ENCODE assay signal across 31 cellular contexts in genomic region chr10:46048152-46048551, GRCh38. TPM values are rescaled to one million over a fixed set of nuclear protein-coding genes. Genes with fewer than 3 reads are reported as not detected.
DNase-seq lines count a peak whose midpoint lies in the region; ATAC-seq, FAIRE-seq and TF ChIP-seq lines count a peak whose summit lies in the region.
"Had no signal": no experiment of that assay in that cellular context is flagged by ENCODE, and none has a peak within 500 bp of the region (broad histone marks: within the 10 kb centered on the region; RNA-seq: fewer than 3 reads in every experiment).

No MANE protein-coding gene starts in this region.

- no peak overlapping the region for H3K23ac ChIP-seq in mesendoderm (ENCODE audit: low read length)

- no peak for FAIRE-seq in K562 (lab: Jason Lieb, UNC)
- FAIRE-seq: HTR-8/SVneo had no signal

- no peaks in the 10 kb centered on the region for H4K20me1 ChIP-seq in K562 (replicated peaks; ENCODE audit: control insufficient read depth, insufficient read depth, low read length)

- no TSS peak for BruUV-seq in K562 (replicated peaks; lab: Mats Ljungman, UMichigan)

- H3K9me1 ChIP-seq in K562 (ENCODE audit: control insufficient read depth, insufficient read depth, low read length): no peaks in the 10 kb centered on the region

- DNase-seq in NCI-H2171 (lab: John Stamatoyannopoulos, UW) (peak; percentile 19), K562 (ENCODE audit: extremely low read depth in 1 of 4, low spot score in 3 of 4) (no peak), mesendoderm (peak; percentile 88), NCI-H1105 (lab: John Stamatoyannopoulos, UW) (no peak)
- DNase-seq in activated effector memory CD4-positive, alpha-beta T cell treated with Interleukin-2 at 50 U/mL for 16 hours: no peak
- DNase-seq: activated B cell treated with CpG ODN at 0.5 μM for 24 hours; activated CD8-positive, alpha-beta memory T cell treated with anti-CD3 and anti-CD28 coated beads, Interleukin-2, amount 50 U/mL, for 4 hours; aorta; CD4-positive, alpha-beta T cell; GM23248; Karpas-422; NCI-H2107; NK-92 treated with Interleukin-12 subunit alpha and Interleukin-12 subunit beta, amount 100 ng/mL, for 24 hours; SHP77 treated with DMSO at 0.1 percent for 48 hours; sigmoid colon; stimulated activated naive CD4-positive, alpha-beta T cell treated with Interleukin-2 at 50 U/mL for 16 hours; SW 1271; T1000; testis had no signal

- H3K4me1 ChIP-seq in HEK293 (ENCODE audit: control insufficient read depth, insufficient read depth, low read length) (no peaks in the 10 kb centered on the region), K562 (replicated peaks in 1 of 2; ENCODE audit: control insufficient read depth in 2 of 2, insufficient read depth in 2 of 2, low read length in 2 of 2) (peaks cover 0 to 8% of the 10 kb centered on the region in 2 experiments; a peak in 4 of 5 replicates), mesendoderm (ENCODE audit: control insufficient read depth, low read depth, low read length) (peaks cover 22% of the 10 kb centered on the region)
- H3K4me1 ChIP-seq: sigmoid colon, testis had no signal

- no peak overlapping the region for H3K9ac ChIP-seq in K562 (ENCODE audit: insufficient read depth in 1 of 2, low read depth in 2 of 2, low read length in 2 of 2)
- no peak overlapping the region for H3K9ac ChIP-seq in mesendoderm (ENCODE audit: low read length)
- H3K9ac ChIP-seq: GM23248, neural progenitor cell had no signal

- H2BK5ac ChIP-seq in mesendoderm (ENCODE audit: low read length): no peak overlapping the region

- in situ Hi-C loops in K562 (cut with MboI): no loop called here

- POLR2A ChIA-PET in HEK293 (lab: Yijun Ruan, JAX) (no interaction called here), K562 (lab: Yijun Ruan, JAX) (interaction anchor here (0.7 to 2.1 kb wide), 4 partner anchors 12 to 42 kb away, joined by 3 to 11 read pairs (median 3); no protein-coding TSS in a partner anchor)

- intact Hi-C loops in K562 (cut with micrococcal nuclease): no loop called here

- TF ChIP-seq CTCF in HEK293 (tag by site-specific recombination; IDR thresholded peaks at IDR 0.05): no peak
- no peak for TF ChIP-seq CTCF in K562 (IDR thresholded peaks at IDR 0.05 in 2 of 3, conservative IDR thresholded peaks at IDR 0.05 in 1 of 3; ENCODE audit: insufficient read depth in 2 of 3, low read depth in 1 of 3, low read length in 3 of 3)

- H4K8ac ChIP-seq in mesendoderm (ENCODE audit: low read depth, low read length): no peak overlapping the region

- no peak overlapping the region for H2BK120ac ChIP-seq in mesendoderm (ENCODE audit: low read depth, low read length)

- ATAC-seq in K562: no peak
- no peak for ATAC-seq in GM21619 (IDR thresholded peaks at IDR 0.05; ENCODE audit: unreplicated experiment)
- ATAC-seq: Panc1 had no signal

- H3K9me3 ChIP-seq in HEK293 (ENCODE audit: control insufficient read depth, insufficient read depth, low read depth, low read length): no peaks in the 10 kb centered on the region
- no peaks in the 10 kb centered on the region for H3K9me3 ChIP-seq in K562 (replicated peaks; ENCODE audit: control insufficient read depth, insufficient read depth, low read depth, low read length)
- H3K9me3 ChIP-seq: sigmoid colon, testis had no signal

- TF ChIP-seq EP300 in K562 (IDR thresholded peaks at IDR 0.05; ENCODE audit: low read length): no peak

- no peaks in the 10 kb centered on the region for H3K27me3 ChIP-seq in K562 (ENCODE audit: control insufficient read depth in 2 of 2, insufficient read depth in 2 of 2, low read length in 2 of 2)
- no peaks in the 10 kb centered on the region for H3K27me3 ChIP-seq in mesendoderm (ENCODE audit: insufficient read depth, low read length, poor library complexity)
- H3K27me3 ChIP-seq: neural progenitor cell, testis had no signal

- H3K4me3 ChIP-seq in HEK293 (ENCODE audit: low read depth, low read length) (no peak overlapping the region), K562 (no peak overlapping the region), mesendoderm (ENCODE audit: low read length) (no peak overlapping the region)
- H3K4me3 ChIP-seq: GM23248, neural progenitor cell, sigmoid colon, testis had no signal

- no peak overlapping the region for H3K4ac ChIP-seq in mesendoderm (ENCODE audit: low read depth, low read length)

- no peak overlapping the region for H4K5ac ChIP-seq in mesendoderm (ENCODE audit: low read length)

- peak overlapping the region; percentile 80 for H3K56ac ChIP-seq in mesendoderm (ENCODE audit: low read length)

- H3K79me2 ChIP-seq in K562 (ENCODE audit: control insufficient read depth, insufficient read depth, low read length): no peaks in the 10 kb centered on the region
- H3K79me2 ChIP-seq in mesendoderm (ENCODE audit: control insufficient read depth, insufficient read depth, low read length): no peaks in the 10 kb centered on the region

- no peak for TF ChIP-seq RAD21 in K562 (CRISPR knock-in tag; conservative IDR thresholded peaks at IDR 0.05 in 1 of 2, IDR thresholded peaks at IDR 0.05 in 1 of 2)

- H3K4me2 ChIP-seq in K562 (ENCODE audit: insufficient read depth, low read length): no peak overlapping the region
- no peak overlapping the region for H3K4me2 ChIP-seq in mesendoderm (ENCODE audit: low read length)
- H3K4me2 ChIP-seq: neural progenitor cell had no signal

- H2BK15ac ChIP-seq in mesendoderm (replicated peaks; ENCODE audit: low read depth): no peak overlapping the region

- 58% methylated on average over 2 of the region's 2 CpGs for WGBS in K562 (ENCODE audit: insufficient coverage, low coverage, missing lambda C conversion rate)
- no CpG with 5 or more reads among the region's 2 CpGs for WGBS in mesendoderm (ENCODE audit: extremely low coverage, insufficient coverage, low lambda C conversion rate)

- no peaks in the 10 kb centered on the region for H3K79me1 ChIP-seq in mesendoderm (ENCODE audit: low read length)

- H2AFZ ChIP-seq in K562 (ENCODE audit: low read depth, low read length): peak overlapping the region; percentile 64
- H2AFZ ChIP-seq: GM23248, neural progenitor cell had no signal

- no peak overlapping the region for H2AK5ac ChIP-seq in mesendoderm (ENCODE audit: low read length)

- H3K18ac ChIP-seq in mesendoderm (ENCODE audit: low read length): no peak overlapping the region

- TF ChIP-seq POLR2A in K562 (conservative IDR thresholded peaks at IDR 0.05): no peak

- H3K36me3 ChIP-seq in HEK293 (ENCODE audit: control insufficient read depth in 2 of 2, insufficient read depth in 1 of 2, low read length in 2 of 2) (no peaks in the 10 kb centered on the region), K562 (ENCODE audit: control insufficient read depth, insufficient read depth, low read length) (no peaks in the 10 kb centered on the region), mesendoderm (ENCODE audit: control insufficient read depth, insufficient read depth, low read length) (no peaks in the 10 kb centered on the region)
- H3K36me3 ChIP-seq: neural progenitor cell, sigmoid colon had no signal

- H3K27ac ChIP-seq in HEK293 (ENCODE audit: extremely low read depth, low read depth, low read length): no peak overlapping the region
- no peak overlapping the region for H3K27ac ChIP-seq in K562 (ENCODE audit: extremely low read depth, low read depth, low read length)
- peak overlapping the region; percentile 13 for H3K27ac ChIP-seq in mesendoderm (ENCODE audit: low read depth, low read length)
- H3K27ac ChIP-seq: GM23248, neural progenitor cell, sigmoid colon, testis had no signal

- CTCF ChIA-PET in HEK293 (lab: Yijun Ruan, JAX): no interaction called here
- CTCF ChIA-PET in K562 (lab: Yijun Ruan, JAX; ENCODE audit: low intra/inter-chr PET ratio): no interaction called here

TF ChIP-seq in K562, 482 proteins besides CTCF, POLR2A, EP300 and RAD21:
- no peak for TF ChIP-seq POLR2AphosphoS5 (IDR thresholded peaks at IDR 0.05; ENCODE audit: control insufficient read depth, insufficient read depth, low read depth, low read length)

RNA-seq across cellular contexts. Expression of gene MSMB, which starts 2.1 kb away (rescaled TPM):
- total RNA-seq in K562 (2011; cell fraction: chromatin; rRNA removed; ENCODE audit: low replicate concordance): not detected in 2 replicates
- total RNA-seq in K562 (2011; cell fraction: nucleolus; rRNA removed): not detected in 2 replicates
- not detected in 2 replicates for total RNA-seq in K562 (2011; cell fraction: nucleoplasm; rRNA removed)
- total RNA-seq in K562 (2014; rRNA removed): not detected in 2 replicates
- not detected in 2 replicates for total RNA-seq in K562 (2014; rRNA removed; fragmentation: Illumina TruSeq; extraction: Trizol)
- total RNA-seq in K562 (2015; rRNA removed; fragmentation: Illumina TruSeq; extraction: Trizol): not detected in 2 replicates
- not detected in 2 replicates for total RNA-seq in K562 (2021)
- not detected in 2 replicates for polyA plus RNA-seq in K562 (2011; rRNA removed)
- not detected in 2 replicates for polyA plus RNA-seq in K562 (2011; cell fraction: cytosol; rRNA removed)
- not detected in 2 replicates for polyA plus RNA-seq in K562 (2011; cell fraction: nucleus; rRNA removed)
- polyA plus RNA-seq in K562 (2012): 0.21 and 0.53 TPM in 2 replicates
- not detected in 2 replicates for polyA plus RNA-seq in K562 (2014; fragmentation: Illumina TruSeq; extraction: Trizol)
- polyA plus RNA-seq in K562 (2014; fragmentation: Nextera tagmentation; extraction: Ambion mirVana): under 1 TPM in 1 of 2 experiments, not detected in 1; 0.21 TPM
- polyA plus RNA-seq in K562 (2014; rRNA removed): 0.60 TPM in 1 of 2 replicates, not detected in the other
- not detected in 2 replicates for polyA minus RNA-seq in K562 (2011; rRNA and poly(A)+ RNA removed)
- polyA minus RNA-seq in K562 (2011; cell fraction: cytosol; rRNA and poly(A)+ RNA removed): not detected in 2 replicates
- not detected in 2 replicates for polyA minus RNA-seq in K562 (2011; cell fraction: nucleus; rRNA and poly(A)+ RNA removed)
- polyA plus RNA-seq in mesendoderm (2013, experiment 1 of 2): 0.18 TPM
- not detected for polyA plus RNA-seq in mesendoderm (2013, experiment 2 of 2)
- total RNA-seq: activated B cell treated with CpG ODN at 0.5 μM for 24 hours; activated T-helper 2 cell treated with anti-CD3 and anti-CD28 coated beads, Interferon-gamma antibody, Interleukin-2, Interleukin-4, amounts not matched to agents 10 μg/mL and 5 μg/mL and 100 μg/mL, durations not matched to agents 14 hours and 24 hours and 36 hours; aorta; cardiac septum; CD4-positive, alpha-beta T cell; fibroblast of lung; G401; glomerular endothelial cell; GM23248; kidney epithelial cell; lung microvascular endothelial cell; sigmoid colon had no signal
- polyA plus RNA-seq: aorta, fibroblast of lung, GM23248, sigmoid colon had no signal

RNA-seq across cellular contexts. Expression of gene NCOA4, which starts 17.7 kb away (rescaled TPM):
- total RNA-seq in K562 (2011; cell fraction: chromatin; rRNA removed; ENCODE audit: low replicate concordance): 56.1 and 85.1 TPM in 2 replicates
- total RNA-seq in K562 (2011; cell fraction: nucleolus; rRNA removed): 49.9 and 53.6 TPM in 2 replicates
- total RNA-seq in K562 (2011; cell fraction: nucleoplasm; rRNA removed): 62.1 and 74.5 TPM in 2 replicates
- 136 and 144 TPM in 2 replicates for total RNA-seq in K562 (2014; rRNA removed)
- 200 and 222 TPM in 2 replicates for total RNA-seq in K562 (2014; rRNA removed; fragmentation: Illumina TruSeq; extraction: Trizol)
- total RNA-seq in K562 (2015; rRNA removed; fragmentation: Illumina TruSeq; extraction: Trizol): 169 and 182 TPM in 2 replicates
- total RNA-seq in K562 (2021): 136 TPM in 2 replicates
- 237 and 283 TPM in 2 replicates for polyA plus RNA-seq in K562 (2011; rRNA removed)
- polyA plus RNA-seq in K562 (2011; cell fraction: cytosol; rRNA removed): 98.1 and 135 TPM in 2 replicates
- polyA plus RNA-seq in K562 (2011; cell fraction: nucleus; rRNA removed): 64.2 and 91.5 TPM in 2 replicates
- 122 and 153 TPM in 2 replicates for polyA plus RNA-seq in K562 (2012)
- 146 and 181 TPM in 2 replicates for polyA plus RNA-seq in K562 (2014; fragmentation: Illumina TruSeq; extraction: Trizol)
- polyA plus RNA-seq in K562 (2014; fragmentation: Nextera tagmentation; extraction: Ambion mirVana): 100 to 1,000 TPM; 126 to 196 TPM
- 89.8 and 108 TPM in 2 replicates for polyA plus RNA-seq in K562 (2014; rRNA removed)
- 332 and 338 TPM in 2 replicates for polyA minus RNA-seq in K562 (2011; rRNA and poly(A)+ RNA removed)
- polyA minus RNA-seq in K562 (2011; cell fraction: cytosol; rRNA and poly(A)+ RNA removed): 120 and 132 TPM in 2 replicates
- 29.6 and 65.0 TPM in 2 replicates for polyA minus RNA-seq in K562 (2011; cell fraction: nucleus; rRNA and poly(A)+ RNA removed)
- 58.2 TPM for polyA plus RNA-seq in mesendoderm (2013, experiment 1 of 2)
- 58.6 TPM for polyA plus RNA-seq in mesendoderm (2013, experiment 2 of 2)

Comparison
In these comparisons a context has a peak if more than half of its experiments do, and no peak if none do; other contexts are left out.
1. DNase-seq: peak in NCI-H2171 (single experiment) and mesendoderm (single experiment); none in K562 (0 of 4), NCI-H1105 (single experiment) and activated effector memory CD4-positive, alpha-beta T cell treated with Interleukin-2 at 50 U/mL for 16 hours (single experiment).